In the genomic region with DNA sequence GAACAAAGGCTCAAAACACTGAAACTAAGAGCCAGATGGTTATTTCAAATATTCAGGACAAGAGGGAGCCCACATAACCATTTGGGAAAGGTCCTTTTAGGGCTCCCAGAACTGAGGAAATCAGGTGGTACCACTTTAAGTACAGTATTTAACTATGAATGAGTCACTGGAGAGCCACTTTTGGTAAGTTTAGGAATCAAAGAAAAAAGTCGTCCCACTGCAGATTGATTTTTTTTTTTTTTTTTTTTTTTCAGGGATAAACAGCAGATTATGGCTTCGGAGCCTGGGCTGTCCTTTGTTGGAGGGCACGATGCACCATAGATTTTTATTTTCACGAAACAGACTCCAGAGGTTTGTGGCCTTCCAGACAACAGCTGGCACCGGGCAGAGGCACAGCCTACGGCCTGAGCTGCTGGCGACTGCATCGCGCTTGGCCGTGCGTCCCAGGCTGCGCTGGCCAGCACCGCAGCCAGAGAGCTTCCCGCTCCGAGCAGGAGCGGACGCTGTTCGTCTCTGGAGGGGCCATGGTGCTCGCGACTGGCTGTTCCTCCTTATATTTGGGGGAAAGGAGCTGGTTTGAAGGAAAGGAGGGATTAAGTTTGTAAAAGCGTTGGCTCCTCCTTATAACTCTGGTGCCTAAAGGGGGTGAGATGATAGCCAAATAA, we compare ENCODE assay signal across 8 cellular contexts.
DNase-seq lines count a peak whose midpoint lies in the region; ATAC-seq and TF ChIP-seq lines count a peak whose summit lies in the region.

No MANE protein-coding gene starts in this region.

- peak; percentile 25 for DNase-seq in COR-L47 (lab: John Stamatoyannopoulos, UW)
- peak; percentile 47 for DNase-seq in IMR-90
- peak; percentile 63 for DNase-seq in astrocyte of the spinal cord (ENCODE audit: low read depth, low spot score)
- DNase-seq in iPS-NIHi7 (ENCODE audit: extremely low spot score), result peak; percentile 66
- DNase-seq in inferior parietal cortex (ENCODE audit: extremely low spot score), result no peak
- no peak for DNase-seq in mesenteric fat pad (ENCODE audit: low spot score)
- DNase-seq in naive thymus-derived CD4-positive, alpha-beta T cell, result no peak

- TF ChIP-seq CTCF in IMR-90 (conservative IDR thresholded peaks at IDR 0.05; ENCODE audit: low read depth, low read length) (no peak), astrocyte of the spinal cord (IDR thresholded peaks at IDR 0.05; ENCODE audit: low read depth, low read length) (no peak)

- H4K20me1 ChIP-seq in IMR-90 (ENCODE audit: insufficient read depth, low read length), result no peaks in the 10 kb centered on the region

- no peaks in the 10 kb centered on the region for H3K4me1 ChIP-seq in IMR-90 (ENCODE audit: control insufficient read depth, insufficient read depth, low read length)
- H3K4me1 ChIP-seq in naive thymus-derived CD4-positive, alpha-beta T cell (ENCODE audit: control insufficient read depth in 2 of 2, insufficient read depth in 2 of 2, low read length in 2 of 2), result no peaks in the 10 kb centered on the region

- H4K5ac ChIP-seq in IMR-90 (ENCODE audit: low read depth, low read length), result no peak overlapping the region

- H3K4me3 Mint-ChIP-seq in stimulated activated memory B cell treated with anti-CD40 and anti-IgM and Interleukin-4, amounts not matched to agents 10 μg/mL and 1 μg/mL and 100 μg/mL, for 72 hours, result peak overlapping the region; percentile 75
- H3K4me3 Mint-ChIP-seq in naive thymus-derived CD4-positive, alpha-beta T cell, result peak overlapping the region in 3 of 10 donors; percentile 33 to 72 (median 65)

- no peak overlapping the region for H3K27ac Mint-ChIP-seq in stimulated activated memory B cell treated with anti-CD40 and anti-IgM and Interleukin-4, amounts not matched to agents 10 μg/mL and 1 μg/mL and 100 μg/mL, for 72 hours
- no peak overlapping the region for H3K27ac Mint-ChIP-seq in naive thymus-derived CD4-positive, alpha-beta T cell

- dilution Hi-C loops in IMR-90 (cut with HindIII; ENCODE audit: low sequenced_read_pairs, unreplicated experiment), result no loop called here

- H3K79me1 ChIP-seq in IMR-90 (ENCODE audit: low read depth in 1 of 2, low read length in 2 of 2), result no peaks in the 10 kb centered on the region

- peak; percentile 55 for ATAC-seq in IMR-90 (ENCODE audit: low read depth)
- no peak for ATAC-seq in stimulated activated memory B cell treated with anti-CD40 and anti-IgM and Interleukin-4, amounts not matched to agents 10 μg/mL and 1 μg/mL and 100 μg/mL, for 72 hours
- ATAC-seq in naive thymus-derived CD4-positive, alpha-beta T cell, result no peak

- H3K27me3 Mint-ChIP-seq in stimulated activated memory B cell treated with anti-CD40 and anti-IgM and Interleukin-4, amounts not matched to agents 10 μg/mL and 1 μg/mL and 100 μg/mL, for 72 hours, result peaks cover 49% of the 10 kb centered on the region
- peaks cover 47 to 60% (median 53%) of the 10 kb centered on the region in 5 donors for H3K27me3 Mint-ChIP-seq in naive thymus-derived CD4-positive, alpha-beta T cell

- H3K36me3 ChIP-seq in IMR-90 (ENCODE audit: control insufficient read depth, insufficient read depth, low read length), result no peaks in the 10 kb centered on the region
- no peaks in the 10 kb centered on the region for H3K36me3 ChIP-seq in naive thymus-derived CD4-positive, alpha-beta T cell (ENCODE audit: control insufficient read depth in 2 of 3, insufficient read depth in 3 of 3, low read length in 3 of 3)

- H2BK20ac ChIP-seq in IMR-90 (ENCODE audit: low read depth, low read length), result no peak overlapping the region

- peaks cover 2% of the 10 kb centered on the region; the same call in 1 of the 2 replicates for H3K27me3 ChIP-seq in IMR-90 (ENCODE audit: control insufficient read depth, insufficient read depth, low read length)
- H3K27me3 ChIP-seq in naive thymus-derived CD4-positive, alpha-beta T cell (ENCODE audit: control insufficient read depth in 2 of 2, insufficient read depth in 2 of 2, low read length in 2 of 2), result no peaks in the 10 kb centered on the region

- H2BK5ac ChIP-seq in IMR-90 (ENCODE audit: low read depth, low read length, poor library complexity, severe bottlenecking), result no peak overlapping the region

- H3K4me3 ChIP-seq in IMR-90 (ENCODE audit: insufficient read depth, low read depth, low read length) (peak overlapping the region; percentile 69), astrocyte of the spinal cord (ENCODE audit: low read depth, low read length) (peak overlapping the region; percentile 49)
- no peak overlapping the region for H3K4me3 ChIP-seq in naive thymus-derived CD4-positive, alpha-beta T cell (ENCODE audit: low read length)

- H3K4me1 Mint-ChIP-seq in stimulated activated memory B cell treated with anti-CD40 and anti-IgM and Interleukin-4, amounts not matched to agents 10 μg/mL and 1 μg/mL and 100 μg/mL, for 72 hours, result peaks cover 20% of the 10 kb centered on the region
- peaks cover 0 to 12% (median 11%) of the 10 kb centered on the region in 7 donors for H3K4me1 Mint-ChIP-seq in naive thymus-derived CD4-positive, alpha-beta T cell

- no peaks in the 10 kb centered on the region for H3K9me1 ChIP-seq in IMR-90 (ENCODE audit: insufficient read depth, low read length)

- peak overlapping the region; percentile 91 for H3K4me2 ChIP-seq in IMR-90 (ENCODE audit: low read depth, low read length)

- no peak for TF ChIP-seq POLR2A in IMR-90 (IDR thresholded peaks at IDR 0.05; ENCODE audit: low read depth, low read length)

- intact Hi-C loops in IMR-90 (cut with micrococcal nuclease), result loop anchor here (1.0 kb wide), 1 partner anchor 219 kb away; no protein-coding TSS in a partner anchor
- intact Hi-C loops in naive thymus-derived CD4-positive, alpha-beta T cell (cut with micrococcal nuclease), result no loop called here

- peak overlapping the region; percentile 62; the same call in 1 of the 2 replicates for H3K27ac ChIP-seq in IMR-90 (ENCODE audit: insufficient read depth, low read length)
- H3K27ac ChIP-seq in naive thymus-derived CD4-positive, alpha-beta T cell (ENCODE audit: low read depth, low read length), result no peak overlapping the region

- peak overlapping the region; percentile 19; the same call in 1 of the 2 replicates for H4K91ac ChIP-seq in IMR-90 (ENCODE audit: insufficient read depth, low read depth, low read length)

- no peak overlapping the region for H2AK5ac ChIP-seq in IMR-90 (ENCODE audit: low read depth, low read length)

- H2AFZ ChIP-seq in IMR-90 (replicated peaks; ENCODE audit: low read length, poor library complexity), result peak overlapping the region; percentile 96

- H2BK15ac ChIP-seq in IMR-90 (ENCODE audit: low read depth, low read length), result no peak overlapping the region; the same call in 2 of the 3 replicates

- H3K9me3 ChIP-seq in IMR-90 (ENCODE audit: control insufficient read depth, insufficient read depth, low read length), result no peaks in the 10 kb centered on the region
- H3K9me3 ChIP-seq in naive thymus-derived CD4-positive, alpha-beta T cell (ENCODE audit: control insufficient read depth in 2 of 3, low read length in 3 of 3), result no peaks in the 10 kb centered on the region

- H3K18ac ChIP-seq in IMR-90 (ENCODE audit: low read depth, low read length), result no peak overlapping the region

- peak overlapping the region; percentile 51; the same call in 1 of the 2 replicates for H2BK120ac ChIP-seq in IMR-90 (ENCODE audit: low read depth, low read length)

- in situ Hi-C loops in IMR-90 (cut with MboI; ENCODE audit: low sequenced_read_pairs) (no loop called here), astrocyte of the spinal cord (cut with HindIII; ENCODE audit: low sequenced_read_pairs) (no loop called here)

- H3K23ac ChIP-seq in IMR-90 (ENCODE audit: low read depth, low read length), result peak overlapping the region; percentile 78; the same call in 1 of the 2 replicates

- CTCF ChIA-PET in IMR-90 (lab: Yijun Ruan, JAX), result interaction anchor here (0.7 to 1.5 kb wide), 5 partner anchors 14 to 91 kb away, joined by 3 to 4 read pairs (median 3); no protein-coding TSS in a partner anchor
- CTCF ChIA-PET in naive thymus-derived CD4-positive, alpha-beta T cell (lab: Charles Lee), result interaction anchor here (0.7 kb wide), 1 partner anchor 40 kb away, joined by 3 read pairs; no protein-coding TSS in a partner anchor

- H3K36me3 Mint-ChIP-seq in stimulated activated memory B cell treated with anti-CD40 and anti-IgM and Interleukin-4, amounts not matched to agents 10 μg/mL and 1 μg/mL and 100 μg/mL, for 72 hours, result no peaks in the 10 kb centered on the region
- H3K36me3 Mint-ChIP-seq in naive thymus-derived CD4-positive, alpha-beta T cell, result no peaks in the 10 kb centered on the region

- no peaks in the 10 kb centered on the region for H3K9me3 Mint-ChIP-seq in stimulated activated memory B cell treated with anti-CD40 and anti-IgM and Interleukin-4, amounts not matched to agents 10 μg/mL and 1 μg/mL and 100 μg/mL, for 72 hours
- H3K9me3 Mint-ChIP-seq in naive thymus-derived CD4-positive, alpha-beta T cell, result peaks cover 0 to 3% (median 0%) of the 10 kb centered on the region in 11 donors

- peak overlapping the region; percentile 52; the same call in 1 of the 2 replicates for H3K9ac ChIP-seq in IMR-90 (ENCODE audit: low read depth, low read length)

- H2AK9ac ChIP-seq in IMR-90 (replicated peaks; ENCODE audit: low read depth, low read length, poor library complexity), result no peak overlapping the region

- no TSS peak for BruUV-seq in IMR-90 (replicated peaks; lab: Mats Ljungman, UMichigan)

- TF ChIP-seq RAD21 in IMR-90 (IDR thresholded peaks at IDR 0.05; ENCODE audit: low read length), result no peak

- H3K4ac ChIP-seq in IMR-90 (ENCODE audit: low read depth, low read length), result peak overlapping the region; percentile 70

- H3K56ac ChIP-seq in IMR-90 (ENCODE audit: extremely low read depth, insufficient read depth, low read length), result no peak overlapping the region; the same call in 1 of the 2 replicates

- H3K14ac ChIP-seq in IMR-90 (replicated peaks; ENCODE audit: low read depth, low read length), result peak overlapping the region; percentile 56; the same call in 1 of the 2 replicates

- 0% methylated on average over 1 of the region's 21 CpGs; no CpG with 5 or more reads in 1 of the 2 experiments for WGBS in IMR-90 (ENCODE audit: extremely low coverage in 2 of 2, insufficient read length in 1 of 2), 2 experiments

- POLR2A ChIA-PET in IMR-90 (lab: Charles Lee; ENCODE audit: unreplicated experiment), result interaction anchor here (0.7 kb wide), 2 partner anchors 599 to 1228 kb away, joined by 4 to 32 read pairs; no protein-coding TSS in a partner anchor
- POLR2A ChIA-PET in naive thymus-derived CD4-positive, alpha-beta T cell (lab: Charles Lee), result no interaction called here

- H4K8ac ChIP-seq in IMR-90 (ENCODE audit: low read depth in 2 of 2, low read length in 2 of 2), result no peak overlapping the region

TF ChIP-seq in IMR-90, 13 proteins besides CTCF, POLR2A, EP300 and RAD21 (continues in another document):
- TF ChIP-seq SMC3 (IDR thresholded peaks at IDR 0.05; ENCODE audit: low read depth, low read length) (no peak), NFE2L2 (IDR thresholded peaks at IDR 0.05; ENCODE audit: low read depth, low read length) (no peak), MAZ (IDR thresholded peaks at IDR 0.05; ENCODE audit: borderline replicate concordance, low read depth, low read length) (no peak), CEBPB (IDR thresholded peaks at IDR 0.05; ENCODE audit: low read depth, low read length) (no peak), MAFK (IDR thresholded peaks at IDR 0.05; ENCODE audit: low read depth, low read length) (no peak)

Comparison
In these comparisons a context has a peak if more than half of its experiments do, and no peak if none do; other contexts are left out.
1. DNase-seq: peak in COR-L47 (single experiment), IMR-90 (single experiment), astrocyte of the spinal cord (single experiment) and iPS-NIHi7 (single experiment); none in inferior parietal cortex (single experiment), mesenteric fat pad (single experiment) and naive thymus-derived CD4-positive, alpha-beta T cell (0 of 9).